ENCODE assay signal across 18 cellular contexts in genomic region chr2:48250474-48250844, GRCh38.
DNase-seq lines count a peak whose midpoint lies in the region; ATAC-seq and TF ChIP-seq lines count a peak whose summit lies in the region.
"Had no signal": no experiment of that assay in that cellular context is flagged by ENCODE, and none has a peak within 500 bp of the region (broad histone marks: within the 10 kb centered on the region; RNA-seq: fewer than 3 reads in every experiment).

No MANE protein-coding gene starts in this region.

- H3K4me3 ChIP-seq in OCI-LY3 (ENCODE audit: low read length) (no peak overlapping the region), right lobe of liver (no peak overlapping the region), upper lobe of right lung (no peak overlapping the region), sigmoid colon (no peak overlapping the region)
- H3K4me3 ChIP-seq: SK-N-MC had no signal

- H3K4me1 Mint-ChIP-seq in activated naive CD8-positive, alpha-beta T cell treated with anti-CD3 and anti-CD28 coated beads for 36 hours = peaks cover 19% of the 10 kb centered on the region
- peaks cover 19% of the 10 kb centered on the region for H3K4me1 Mint-ChIP-seq in activated naive CD8-positive, alpha-beta T cell treated with anti-CD3 and anti-CD28 coated beads, Interleukin-2, amount 50 U/mL, for 24 hours

- no peaks in the 10 kb centered on the region for H4K20me1 ChIP-seq in OCI-LY3 (ENCODE audit: insufficient read depth, low read length)

- no peaks in the 10 kb centered on the region for H3K36me3 ChIP-seq in OCI-LY3 (replicated peaks; ENCODE audit: low read depth, low read length)
- no peaks in the 10 kb centered on the region for H3K36me3 ChIP-seq in right lobe of liver
- H3K36me3 ChIP-seq in upper lobe of right lung = no peaks in the 10 kb centered on the region
- H3K36me3 ChIP-seq in sigmoid colon = no peaks in the 10 kb centered on the region

- H3K27ac ChIP-seq in OCI-LY3 (ENCODE audit: low read length) = no peak overlapping the region
- peak overlapping the region; percentile 81 to 89 (median 84) for H3K27ac ChIP-seq in right lobe of liver
- H3K27ac ChIP-seq in upper lobe of right lung = peak overlapping the region; percentile 34
- no peak overlapping the region for H3K27ac ChIP-seq in sigmoid colon
- H3K27ac ChIP-seq: SK-N-MC had no signal

- H3K9me3 ChIP-seq in OCI-LY3 (ENCODE audit: insufficient read depth, low read length) (no peaks in the 10 kb centered on the region), right lobe of liver (no peaks in the 10 kb centered on the region), upper lobe of right lung (no peaks in the 10 kb centered on the region), sigmoid colon (no peaks in the 10 kb centered on the region)

- no peaks in the 10 kb centered on the region for H3K9me3 Mint-ChIP-seq in activated naive CD8-positive, alpha-beta T cell treated with anti-CD3 and anti-CD28 coated beads for 36 hours
- no peaks in the 10 kb centered on the region for H3K9me3 Mint-ChIP-seq in activated naive CD8-positive, alpha-beta T cell treated with anti-CD3 and anti-CD28 coated beads, Interleukin-2, amount 50 U/mL, for 24 hours
- H3K9me3 Mint-ChIP-seq: CD8-positive, alpha-beta memory T cell had no signal

- DNase-seq in activated naive CD8-positive, alpha-beta T cell treated with anti-CD3 and anti-CD28 coated beads for 36 hours = no peak
- no peak for DNase-seq in activated naive CD8-positive, alpha-beta T cell treated with anti-CD3 and anti-CD28 coated beads, Interleukin-2, amount 50 U/mL, for 24 hours
- DNase-seq in right lobe of liver (no peak), upper lobe of right lung (no peak), sigmoid colon (no peak)
- DNase-seq in activated CD4-positive, alpha-beta T cell treated with anti-CD3 and anti-CD28 coated beads for 48 hours = no peak
- DNase-seq: 8988T; Calu3; CD8-positive, alpha-beta memory T cell; GOT3; NCI-H1417 treated with DMSO at 0.1 percent for 48 hours; NCI-H187; NCI-H526 treated with DMSO at 0.1 percent for 48 hours; PC-3; SHP77 had no signal

- TF ChIP-seq POLR2A in right lobe of liver (IDR thresholded peaks at IDR 0.05) (no peak), sigmoid colon (IDR thresholded peaks at IDR 0.05) (no peak)

- no peak overlapping the region for H3K4me3 Mint-ChIP-seq in activated naive CD8-positive, alpha-beta T cell treated with anti-CD3 and anti-CD28 coated beads for 36 hours
- H3K4me3 Mint-ChIP-seq in activated naive CD8-positive, alpha-beta T cell treated with anti-CD3 and anti-CD28 coated beads, Interleukin-2, amount 50 U/mL, for 24 hours = no peak overlapping the region
- H3K4me3 Mint-ChIP-seq: CD8-positive, alpha-beta memory T cell had no signal

- no peak overlapping the region for H3K9ac ChIP-seq in OCI-LY3 (ENCODE audit: low read length)

- no peak for ATAC-seq in activated naive CD8-positive, alpha-beta T cell treated with anti-CD3 and anti-CD28 coated beads, Interleukin-2, amount 50 U/mL, for 24 hours
- ATAC-seq in right lobe of liver = peak; percentile 2 to 17 (median 11)
- ATAC-seq in upper lobe of right lung = no peak
- ATAC-seq in HG02623 (IDR thresholded peaks at IDR 0.05; ENCODE audit: unreplicated experiment) = no peak
- ATAC-seq: PC-3 had no signal

- H3K27me3 Mint-ChIP-seq in activated naive CD8-positive, alpha-beta T cell treated with anti-CD3 and anti-CD28 coated beads for 36 hours = no peaks in the 10 kb centered on the region
- no peaks in the 10 kb centered on the region for H3K27me3 Mint-ChIP-seq in activated naive CD8-positive, alpha-beta T cell treated with anti-CD3 and anti-CD28 coated beads, Interleukin-2, amount 50 U/mL, for 24 hours
- H3K27me3 Mint-ChIP-seq: CD8-positive, alpha-beta memory T cell had no signal

- peaks cover 2% of the 10 kb centered on the region for H3K36me3 Mint-ChIP-seq in activated naive CD8-positive, alpha-beta T cell treated with anti-CD3 and anti-CD28 coated beads for 36 hours
- peaks cover 2% of the 10 kb centered on the region for H3K36me3 Mint-ChIP-seq in activated naive CD8-positive, alpha-beta T cell treated with anti-CD3 and anti-CD28 coated beads, Interleukin-2, amount 50 U/mL, for 24 hours (ENCODE audit: low read depth)
- H3K36me3 Mint-ChIP-seq: CD8-positive, alpha-beta memory T cell had no signal

- no peaks in the 10 kb centered on the region for H3K79me2 ChIP-seq in OCI-LY3 (ENCODE audit: low read length)

- TF ChIP-seq EP300 in sigmoid colon (IDR thresholded peaks at IDR 0.05) = no peak

- H3K4me1 ChIP-seq in OCI-LY3 (ENCODE audit: low read length) = peaks cover 43% of the 10 kb centered on the region
- peaks cover 0 to 35% (median 15%) of the 10 kb centered on the region in 4 donors for H3K4me1 ChIP-seq in right lobe of liver
- peaks cover 31% of the 10 kb centered on the region for H3K4me1 ChIP-seq in upper lobe of right lung
- peaks cover 0 to 27% (median 25%) of the 10 kb centered on the region in 4 donors for H3K4me1 ChIP-seq in sigmoid colon

- TF ChIP-seq CTCF in OCI-LY3 (IDR thresholded peaks at IDR 0.05; ENCODE audit: low read depth, low read length) = no peak
- TF ChIP-seq CTCF in right lobe of liver (IDR thresholded peaks at IDR 0.05) = no peak
- no peak for TF ChIP-seq CTCF in upper lobe of right lung (IDR thresholded peaks at IDR 0.05)
- no peak for TF ChIP-seq CTCF in sigmoid colon (IDR thresholded peaks at IDR 0.05)

- peak overlapping the region; percentile 21; the same call in 1 of the 2 replicates for H3K4me2 ChIP-seq in OCI-LY3 (ENCODE audit: low read length)

- peak overlapping the region; percentile 63 for H3K27ac Mint-ChIP-seq in activated naive CD8-positive, alpha-beta T cell treated with anti-CD3 and anti-CD28 coated beads for 36 hours
- H3K27ac Mint-ChIP-seq in activated naive CD8-positive, alpha-beta T cell treated with anti-CD3 and anti-CD28 coated beads, Interleukin-2, amount 50 U/mL, for 24 hours = no peak overlapping the region

- H3K27me3 ChIP-seq in OCI-LY3 (ENCODE audit: low read depth, low read length) = peaks cover 15% of the 10 kb centered on the region
- H3K27me3 ChIP-seq in right lobe of liver = no peaks in the 10 kb centered on the region
- H3K27me3 ChIP-seq in upper lobe of right lung = no peaks in the 10 kb centered on the region
- H3K27me3 ChIP-seq in sigmoid colon = no peaks in the 10 kb centered on the region

- intact Hi-C loops in right lobe of liver (cut with DNase I) (no loop called here), upper lobe of right lung (cut with DNase I) (no loop called here), sigmoid colon (cut with DNase I) (no loop called here)

- 35% methylated on average over 4 of the region's 4 CpGs for WGBS in right lobe of liver (ENCODE audit: insufficient coverage, low coverage, low lambda C conversion rate, missing lambda C conversion rate)
- WGBS in sigmoid colon, 2 donors = 90 to 91% methylated on average over 4 of the region's 4 CpGs

- H2AFZ ChIP-seq in OCI-LY3 (ENCODE audit: low read depth, low read length) = no peak overlapping the region

Comparison
In these comparisons a context has a peak if more than half of its experiments do, and no peak if none do; other contexts are left out.
1. ATAC-seq: peak in right lobe of liver (4 of 4); none in activated naive CD8-positive, alpha-beta T cell treated with anti-CD3 and anti-CD28 coated beads, Interleukin-2, amount 50 U/mL, for 24 hours (single experiment), upper lobe of right lung (single experiment) and HG02623 (single experiment).
2. H3K27ac ChIP-seq: peak in right lobe of liver (3 of 3) and upper lobe of right lung (single experiment); none in OCI-LY3 (single experiment) and sigmoid colon (0 of 4).